18 cellular contexts compared by ENCODE assay signal in genomic region chr2:174881678-174882077, GRCh38.
"Had no signal": no experiment of that assay in that cellular context is flagged by ENCODE, and none has a peak within 500 bp of the region (broad histone marks: within the 10 kb centered on the region; RNA-seq: fewer than 3 reads in every experiment).

No MANE protein-coding gene starts in this region.

- DNase-seq: activated CD4-positive, alpha-beta T cell treated with anti-CD3 and anti-CD28 coated beads, Interleukin-2, amount 50 U/mL, for 4 hours; activated CD4-positive, CD25-positive, alpha-beta regulatory T cell treated with anti-CD3 and anti-CD28 coated beads, Interleukin-2, amount 50 U/mL, for 72 hours; activated naive CD4-positive, alpha-beta T cell treated with anti-CD3 and anti-CD28 coated beads for 36 hours; activated T-cell treated with anti-CD3 and anti-CD28 coated beads for 4 hours; effector CD4-positive, alpha-beta T cell; foreskin melanocyte; head of caudate nucleus; left cardiac atrium; lower lobe of right lung; right cardiac atrium; stimulated activated CD4-positive, alpha-beta T cell treated with anti-CD3 and anti-CD28 coated beads, Interleukin-4, amount 100 ng/mL, for 24 hours; stimulated activated naive CD4-positive, alpha-beta T cell; T-cell; T1000; transverse colon had no signal

- ATAC-seq: left cardiac atrium, lower lobe of right lung, right cardiac atrium, T-cell had no signal

- H3K4me3 ChIP-seq: ascending aorta, coronary artery, lower lobe of right lung, skin epidermis, transverse colon had no signal

- H3K36me3 ChIP-seq: ascending aorta, lower lobe of right lung, transverse colon had no signal

- H3K4me1 ChIP-seq: ascending aorta, lower lobe of right lung, transverse colon had no signal

- H3K27ac ChIP-seq: ascending aorta, coronary artery, lower lobe of right lung, skin epidermis, transverse colon had no signal

- H3K9me3 ChIP-seq: ascending aorta, lower lobe of right lung, transverse colon had no signal

- H3K27me3 ChIP-seq: ascending aorta, transverse colon had no signal
